10 cellular contexts compared by ENCODE assay signal in the genomic region with DNA sequence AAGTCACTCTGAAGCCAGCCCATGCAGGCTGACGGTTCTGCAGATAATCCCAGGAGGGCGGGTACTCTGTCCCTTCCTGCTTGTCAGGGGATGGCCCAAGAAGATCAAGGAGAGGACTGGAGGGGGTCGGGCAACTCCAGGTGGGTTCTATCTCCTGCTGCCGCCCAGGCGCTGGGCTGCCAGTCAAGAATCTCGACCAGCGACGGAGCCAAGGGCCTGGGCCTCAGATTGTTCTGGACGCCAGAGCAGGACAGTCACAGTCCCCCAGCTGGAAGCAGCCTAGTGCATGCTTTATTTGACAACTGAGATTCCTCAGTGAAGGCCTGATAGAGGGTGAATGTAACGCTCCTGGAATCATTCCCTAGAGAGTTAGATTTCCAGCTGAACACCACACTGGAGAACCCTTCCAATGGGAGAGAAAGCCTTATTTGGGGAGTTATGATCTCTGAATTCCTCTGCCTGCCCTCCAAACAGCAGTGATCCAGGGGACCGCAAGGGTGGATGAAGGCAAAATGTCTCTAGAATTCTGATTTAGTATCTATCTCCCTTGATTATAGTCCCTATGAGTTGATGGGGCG. TPM values are rescaled to one million over a fixed set of nuclear protein-coding genes. Genes with fewer than 3 reads are reported as not detected.
DNase-seq lines count a peak whose midpoint lies in the region; ATAC-seq and TF ChIP-seq lines count a peak whose summit lies in the region.
"Had no signal": no experiment of that assay in that cellular context is flagged by ENCODE, and none has a peak within 500 bp of the region (broad histone marks: within the 10 kb centered on the region; RNA-seq: fewer than 3 reads in every experiment).

No MANE protein-coding gene starts in this region.

- TF ChIP-seq POLR2A in Peyer's patch (IDR thresholded peaks at IDR 0.05) (no peak), esophagus squamous epithelium (IDR thresholded peaks at IDR 0.05) (no peak)

- H3K4me3 ChIP-seq in Peyer's patch (no peak overlapping the region), esophagus squamous epithelium (peak overlapping the region in 1 of 4 donors; percentile 62), muscle layer of colon (ENCODE audit: low read depth in 1 of 2, low read length in 2 of 2) (peak overlapping the region; percentile 31 to 64), thoracic aorta (no peak overlapping the region)

- H3K4me1 ChIP-seq in Peyer's patch, result peaks cover 0 to 60% (median 6%) of the 10 kb centered on the region in 4 donors
- H3K4me1 ChIP-seq in esophagus squamous epithelium, result peaks cover 33 to 79% (median 42%) of the 10 kb centered on the region in 3 donors
- peaks cover 49% of the 10 kb centered on the region for H3K4me1 ChIP-seq in muscle layer of colon (ENCODE audit: insufficient read depth, low read length)
- H3K4me1 ChIP-seq in thoracic aorta (ENCODE audit: control insufficient read depth in 1 of 2, low read depth in 2 of 2), result peaks cover 31 to 54% of the 10 kb centered on the region in 2 donors

- no peaks in the 10 kb centered on the region for H3K27me3 ChIP-seq in Peyer's patch
- H3K27me3 ChIP-seq in esophagus squamous epithelium, result no peaks in the 10 kb centered on the region
- no peaks in the 10 kb centered on the region for H3K27me3 ChIP-seq in muscle layer of colon (ENCODE audit: control insufficient read depth in 1 of 2, insufficient read depth in 2 of 2, low read length in 2 of 2)
- H3K27me3 ChIP-seq in thoracic aorta (replicated peaks; ENCODE audit: insufficient read depth), result no peaks in the 10 kb centered on the region

- H3K36me3 ChIP-seq in Peyer's patch (no peaks in the 10 kb centered on the region), esophagus squamous epithelium (no peaks in the 10 kb centered on the region), muscle layer of colon (ENCODE audit: insufficient read depth, low read length) (no peaks in the 10 kb centered on the region), thoracic aorta (no peaks in the 10 kb centered on the region)

- ATAC-seq in thoracic aorta (ENCODE audit: insufficient number of reproducible peaks, low FRiP score, low read depth), result no peak

- WGBS in esophagus squamous epithelium, 2 donors, result 50 to 58% methylated on average over 8 to 11 of the region's 12 CpGs

- TF ChIP-seq CTCF in Peyer's patch (IDR thresholded peaks at IDR 0.05) (no peak), esophagus squamous epithelium (IDR thresholded peaks at IDR 0.05) (no peak), thoracic aorta (IDR thresholded peaks at IDR 0.05) (no peak)

- peak overlapping the region in 3 of 4 donors; percentile 65 to 74 (median 65) for H3K27ac ChIP-seq in Peyer's patch
- H3K27ac ChIP-seq in esophagus squamous epithelium, result peak overlapping the region; percentile 68 to 90 (median 81)
- peak overlapping the region; percentile 64 for H3K27ac ChIP-seq in muscle layer of colon (ENCODE audit: low read depth, low read length)
- H3K27ac ChIP-seq in thoracic aorta, result peak overlapping the region; percentile 35 to 66

- intact Hi-C loops in esophagus squamous epithelium (cut with DNase I), result no loop called here

- no peak overlapping the region for H3K9ac ChIP-seq in muscle layer of colon (ENCODE audit: low read length)

- DNase-seq in Peyer's patch, result no peak
- DNase-seq in esophagus squamous epithelium (lab: John Stamatoyannopoulos, UW), result no peak
- DNase-seq in thoracic aorta (ENCODE audit: low spot score), result no peak
- no peak for DNase-seq in activated CD4-positive, alpha-beta T cell treated with anti-CD3 and anti-CD28 coated beads, Interleukin-2, amount 50 U/mL, for 4 hours
- no peak for DNase-seq in UCSD-AML1 (lab: John Stamatoyannopoulos, UW; ENCODE audit: unreplicated experiment)
- no peak for DNase-seq in retina
- DNase-seq in DMS114 treated with DMSO at 0.1 percent for 48 hours (lab: John Stamatoyannopoulos, UW; ENCODE audit: unreplicated experiment), result no peak
- DNase-seq: effector CD8-positive, alpha-beta T cell; NCI-H1048 had no signal

- H3K9me3 ChIP-seq in Peyer's patch (no peaks in the 10 kb centered on the region), esophagus squamous epithelium (no peaks in the 10 kb centered on the region), muscle layer of colon (ENCODE audit: low read length) (no peaks in the 10 kb centered on the region), thoracic aorta (no peaks in the 10 kb centered on the region)

RNA-seq across cellular contexts. Expression of a gene that starts 1.2 kb away (rescaled TPM):
- total RNA-seq in Peyer's patch, result 100 to 1,000 TPM in 3 of 4 donors, 10 to 100 TPM in 1; 29.7 to 530 (median 272) TPM
- total RNA-seq in esophagus squamous epithelium, result 10 to 100 TPM; 14.8 to 72.4 (median 43.5) TPM
- 100 to 1,000 TPM; 109 to 123 TPM for total RNA-seq in thoracic aorta

Comparison
In these comparisons a context has a peak if more than half of its experiments do, and no peak if none do; other contexts are left out.
1. H3K4me3 ChIP-seq: peak in muscle layer of colon (2 of 2); none in Peyer's patch (0 of 4) and thoracic aorta (single experiment).
2. Peak in every context shown above with its lines, with median percentiles within 50 percentile points of each other: H3K27ac ChIP-seq.